Comparison of ENCODE assay signal across 8 cellular contexts in genomic region chr6:32969685-32970412, GRCh38. TPM values are rescaled to one million over a fixed set of nuclear protein-coding genes. Genes with fewer than 3 reads are reported as not detected.
DNase-seq lines count a peak whose midpoint lies in the region; ATAC-seq and TF ChIP-seq lines count a peak whose summit lies in the region.

No MANE protein-coding gene starts in this region.

- no peak overlapping the region for H2AFZ ChIP-seq in OCI-LY1 (ENCODE audit: low read length)

- peak overlapping the region; percentile 78 to 99 (median 92) for H3K4me3 Mint-ChIP-seq in naive thymus-derived CD8-positive, alpha-beta T cell
- peak overlapping the region; percentile 95 for H3K4me3 Mint-ChIP-seq in stimulated activated naive CD8-positive, alpha-beta T cell treated with anti-CD3 and anti-CD28 coated beads, Interleukin-15, Interleukin-2, amounts not matched to agents 100 ng/mL and 50 ng/mL, for 24 hours

- H3K9me3 Mint-ChIP-seq in naive thymus-derived CD8-positive, alpha-beta T cell = no peaks in the 10 kb centered on the region
- H3K9me3 Mint-ChIP-seq in stimulated activated naive CD8-positive, alpha-beta T cell treated with anti-CD3 and anti-CD28 coated beads, Interleukin-15, Interleukin-2, amounts not matched to agents 100 ng/mL and 50 ng/mL, for 24 hours = no peaks in the 10 kb centered on the region

- H3K27ac Mint-ChIP-seq in naive thymus-derived CD8-positive, alpha-beta T cell = peak overlapping the region; percentile 91 to 100 (median 97)
- H3K27ac Mint-ChIP-seq in stimulated activated naive CD8-positive, alpha-beta T cell treated with anti-CD3 and anti-CD28 coated beads, Interleukin-15, Interleukin-2, amounts not matched to agents 100 ng/mL and 50 ng/mL, for 24 hours = peak overlapping the region; percentile 99

- intact Hi-C loops in esophagus muscularis mucosa (cut with DNase I) = loop anchor here (5.0 kb wide), 1 partner anchor 38 kb away; no protein-coding TSS in a partner anchor

- DNase-seq in C1 segment of cervical spinal cord (lab: John Stamatoyannopoulos, UW) = peak in 12 of 14 donors; percentile 63 to 88 (median 81)
- peak; percentile 92 for DNase-seq in HS-5 (ENCODE audit: low read depth)
- peak; percentile 71 for DNase-seq in activated T-cell treated with anti-CD3 and anti-CD28 coated beads, Interleukin-2, amount 50 U/mL, for 1 hour
- DNase-seq in esophagus muscularis mucosa (ENCODE audit: extremely low spot score) = peak; percentile 95
- peak in 9 of 10 donors; percentile 45 to 79 (median 61) for DNase-seq in naive thymus-derived CD8-positive, alpha-beta T cell

- no peak for ATAC-seq in naive thymus-derived CD8-positive, alpha-beta T cell
- no peak for ATAC-seq in GM19467 (IDR thresholded peaks at IDR 0.05; ENCODE audit: unreplicated experiment)

- POLR2A ChIA-PET in naive thymus-derived CD8-positive, alpha-beta T cell (lab: Charles Lee) = interaction anchor here (0.7 to 21.1 kb wide), 16 partner anchors 8 to 1067 kb away, joined by 3 to 510 read pairs (median 11); partner anchors contain the start of genes GPSM3, HLA-DMA, HLA-DMB and HLA-DPA1

- WGBS in esophagus muscularis mucosa = 0% methylated on average over 19 of the region's 19 CpGs

- TF ChIP-seq CTCF in OCI-LY1 (IDR thresholded peaks at IDR 0.05; ENCODE audit: low read length) (peak; percentile 30), esophagus muscularis mucosa (IDR thresholded peaks at IDR 0.05) (peak; percentile 24 to 45 (median 39))

- H3K4me3 ChIP-seq in OCI-LY1 (ENCODE audit: low read depth, low read length, poor library complexity, severe bottlenecking) (peak overlapping the region; percentile 97), esophagus muscularis mucosa (peak overlapping the region; percentile 59 to 87 (median 76))

- H3K27me3 Mint-ChIP-seq in naive thymus-derived CD8-positive, alpha-beta T cell = peaks cover 0 to 2% (median 0%) of the 10 kb centered on the region in 5 donors
- no peaks in the 10 kb centered on the region for H3K27me3 Mint-ChIP-seq in stimulated activated naive CD8-positive, alpha-beta T cell treated with anti-CD3 and anti-CD28 coated beads, Interleukin-15, Interleukin-2, amounts not matched to agents 100 ng/mL and 50 ng/mL, for 24 hours

- H3K4me1 Mint-ChIP-seq in naive thymus-derived CD8-positive, alpha-beta T cell = peaks cover 32 to 57% (median 44%) of the 10 kb centered on the region in 4 donors
- peaks cover 44% of the 10 kb centered on the region for H3K4me1 Mint-ChIP-seq in stimulated activated naive CD8-positive, alpha-beta T cell treated with anti-CD3 and anti-CD28 coated beads, Interleukin-15, Interleukin-2, amounts not matched to agents 100 ng/mL and 50 ng/mL, for 24 hours (ENCODE audit: low read depth)

- TF ChIP-seq EP300 in esophagus muscularis mucosa (IDR thresholded peaks at IDR 0.05) = no peak

- H3K27ac ChIP-seq in OCI-LY1 (ENCODE audit: low read depth, low read length, poor library complexity, severe bottlenecking) = peak overlapping the region; percentile 99
- H3K27ac ChIP-seq in esophagus muscularis mucosa (replicated peaks in 1 of 4) = peak overlapping the region; percentile 97 to 100 (median 99)

- peaks cover 13 to 26% (median 24%) of the 10 kb centered on the region in 3 donors for H3K36me3 Mint-ChIP-seq in naive thymus-derived CD8-positive, alpha-beta T cell
- H3K36me3 Mint-ChIP-seq in stimulated activated naive CD8-positive, alpha-beta T cell treated with anti-CD3 and anti-CD28 coated beads, Interleukin-15, Interleukin-2, amounts not matched to agents 100 ng/mL and 50 ng/mL, for 24 hours (ENCODE audit: low read depth) = peaks cover 56% of the 10 kb centered on the region

- peak overlapping the region; percentile 93 for H3K4me2 ChIP-seq in OCI-LY1 (ENCODE audit: low read length)

- H3F3A ChIP-seq in OCI-LY1 (ENCODE audit: insufficient read depth, low read length) = no peaks in the 10 kb centered on the region; the same call in 1 of the 2 replicates

- H3K4me1 ChIP-seq in OCI-LY1 (ENCODE audit: insufficient read depth, low read length, severe bottlenecking) (peaks cover 53% of the 10 kb centered on the region), esophagus muscularis mucosa (peaks cover 20 to 32% (median 29%) of the 10 kb centered on the region in 4 donors)

- H3K9me2 ChIP-seq in OCI-LY1 (ENCODE audit: low read depth, low read length) = no peaks in the 10 kb centered on the region

- H4K20me1 ChIP-seq in OCI-LY1 (ENCODE audit: insufficient read depth, low read length) = no peaks in the 10 kb centered on the region

- H3K27me3 ChIP-seq in OCI-LY1 (ENCODE audit: insufficient read depth, low read length) (no peaks in the 10 kb centered on the region), esophagus muscularis mucosa (no peaks in the 10 kb centered on the region)

- no peak for TF ChIP-seq POLR2A in esophagus muscularis mucosa (IDR thresholded peaks at IDR 0.05; ENCODE audit: low read depth)

- peaks cover 28% of the 10 kb centered on the region for H3K79me2 ChIP-seq in OCI-LY1 (ENCODE audit: insufficient read depth, low read length)

- H3K36me3 ChIP-seq in OCI-LY1 (ENCODE audit: insufficient read depth, low read length) = peaks cover 41% of the 10 kb centered on the region
- peaks cover 1 to 28% (median 18%) of the 10 kb centered on the region in 4 donors for H3K36me3 ChIP-seq in esophagus muscularis mucosa

- H3K9me3 ChIP-seq in OCI-LY1 (ENCODE audit: low read length) = no peaks in the 10 kb centered on the region
- no peaks in the 10 kb centered on the region for H3K9me3 ChIP-seq in esophagus muscularis mucosa

- peak overlapping the region; percentile 99 for H3K9ac ChIP-seq in OCI-LY1 (ENCODE audit: low read length)

RNA-seq across cellular contexts. Expression of gene BRD2, which starts 1.5 kb away (rescaled TPM):
- total RNA-seq in esophagus muscularis mucosa = 100 to 1,000 TPM; 107 to 148 (median 118) TPM
- total RNA-seq in naive thymus-derived CD8-positive, alpha-beta T cell = 100 to 1,000 TPM; 454 to 455 TPM
- 10 to 100 TPM; 24.5 to 72.8 (median 29.8) TPM for polyA plus RNA-seq in naive thymus-derived CD8-positive, alpha-beta T cell

RNA-seq across cellular contexts. Expression of gene HLA-DMA, which starts 17.0 kb away (rescaled TPM):
- total RNA-seq in esophagus muscularis mucosa = 10 to 100 TPM; 17.2 to 26.0 (median 21.6) TPM
- total RNA-seq in naive thymus-derived CD8-positive, alpha-beta T cell = 10 to 100 TPM; 38.7 to 39.7 TPM
- polyA plus RNA-seq in naive thymus-derived CD8-positive, alpha-beta T cell = 10 to 100 TPM; 23.7 to 37.4 (median 26.9) TPM

RNA-seq across cellular contexts. Expression of gene HLA-DMB, which starts 29.0 kb away (rescaled TPM):
- total RNA-seq in esophagus muscularis mucosa = 10 to 100 TPM in 2 of 4 donors, 1 to 10 TPM in 2; 8.0 to 17.2 (median 11.0) TPM
- total RNA-seq in naive thymus-derived CD8-positive, alpha-beta T cell = 10 to 100 TPM; 23.0 to 23.5 TPM
- polyA plus RNA-seq in naive thymus-derived CD8-positive, alpha-beta T cell = 10 to 100 TPM; 10.8 to 22.5 (median 16.8) TPM

RNA-seq across cellular contexts. Expression of gene HLA-DOA, which starts 39.5 kb away (rescaled TPM):
- 10 to 100 TPM in 2 of 4 donors, 1 to 10 TPM in 2; 3.8 to 11.5 (median 8.3) TPM for total RNA-seq in esophagus muscularis mucosa
- total RNA-seq in naive thymus-derived CD8-positive, alpha-beta T cell = 10 to 100 TPM; 50.7 to 51.7 TPM
- polyA plus RNA-seq in naive thymus-derived CD8-positive, alpha-beta T cell = 10 to 100 TPM; 26.4 to 61.0 (median 33.2) TPM
